ENCODE assay signal across 1 cellular context in the genomic region with DNA sequence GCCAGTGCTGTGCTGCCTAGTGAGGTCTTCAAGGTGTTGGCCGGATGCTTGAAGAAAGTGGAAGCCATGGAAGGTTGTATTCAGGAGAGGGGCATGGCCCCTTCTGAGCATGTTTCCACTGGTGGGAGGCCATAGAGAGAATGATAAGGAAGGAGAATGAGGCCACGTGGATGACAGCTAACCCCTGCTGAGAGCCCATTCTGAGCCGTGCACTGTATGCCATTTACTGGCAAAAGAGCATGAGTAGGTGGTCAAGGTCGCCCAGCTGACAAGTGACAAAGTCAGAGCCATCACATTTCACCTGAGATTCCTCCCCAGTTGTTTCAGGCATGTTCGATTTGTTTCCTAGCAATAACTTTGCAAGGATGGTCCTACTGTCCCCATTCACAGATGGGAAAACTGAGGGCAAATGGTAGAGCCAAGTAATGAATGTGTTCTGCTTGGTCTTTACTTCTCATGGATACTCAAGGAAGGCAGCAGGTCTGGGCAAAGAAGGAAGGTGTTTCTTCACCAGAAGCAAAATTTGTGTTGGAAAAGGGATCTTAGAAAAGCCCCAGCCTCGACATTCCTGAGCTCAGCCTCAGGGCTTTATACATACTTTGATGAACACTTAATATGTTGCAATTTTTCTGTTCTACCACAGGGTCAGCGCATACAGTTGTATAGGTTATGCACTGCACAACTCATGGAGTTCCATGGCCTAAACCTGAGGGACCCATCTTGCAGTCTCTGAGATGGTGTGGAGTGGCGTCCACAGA.
TF ChIP-seq lines count a peak whose summit lies in the region.

No MANE protein-coding gene starts in this region.

TF ChIP-seq in H1, 55 proteins besides CTCF, POLR2A, EP300 and RAD21:
- TF ChIP-seq SIRT6 (IDR thresholded peaks at IDR 0.05; ENCODE audit: low read length) = no peak
- no peak for TF ChIP-seq EZH2 (IDR thresholded peaks at IDR 0.05; ENCODE audit: low read depth, low read length, severe bottlenecking)
- no peak for TF ChIP-seq CREB1 (IDR thresholded peaks at IDR 0.05)
- TF ChIP-seq ASH2L (IDR thresholded peaks at IDR 0.05; ENCODE audit: low read length) = no peak
- TF ChIP-seq, protein P1, sequence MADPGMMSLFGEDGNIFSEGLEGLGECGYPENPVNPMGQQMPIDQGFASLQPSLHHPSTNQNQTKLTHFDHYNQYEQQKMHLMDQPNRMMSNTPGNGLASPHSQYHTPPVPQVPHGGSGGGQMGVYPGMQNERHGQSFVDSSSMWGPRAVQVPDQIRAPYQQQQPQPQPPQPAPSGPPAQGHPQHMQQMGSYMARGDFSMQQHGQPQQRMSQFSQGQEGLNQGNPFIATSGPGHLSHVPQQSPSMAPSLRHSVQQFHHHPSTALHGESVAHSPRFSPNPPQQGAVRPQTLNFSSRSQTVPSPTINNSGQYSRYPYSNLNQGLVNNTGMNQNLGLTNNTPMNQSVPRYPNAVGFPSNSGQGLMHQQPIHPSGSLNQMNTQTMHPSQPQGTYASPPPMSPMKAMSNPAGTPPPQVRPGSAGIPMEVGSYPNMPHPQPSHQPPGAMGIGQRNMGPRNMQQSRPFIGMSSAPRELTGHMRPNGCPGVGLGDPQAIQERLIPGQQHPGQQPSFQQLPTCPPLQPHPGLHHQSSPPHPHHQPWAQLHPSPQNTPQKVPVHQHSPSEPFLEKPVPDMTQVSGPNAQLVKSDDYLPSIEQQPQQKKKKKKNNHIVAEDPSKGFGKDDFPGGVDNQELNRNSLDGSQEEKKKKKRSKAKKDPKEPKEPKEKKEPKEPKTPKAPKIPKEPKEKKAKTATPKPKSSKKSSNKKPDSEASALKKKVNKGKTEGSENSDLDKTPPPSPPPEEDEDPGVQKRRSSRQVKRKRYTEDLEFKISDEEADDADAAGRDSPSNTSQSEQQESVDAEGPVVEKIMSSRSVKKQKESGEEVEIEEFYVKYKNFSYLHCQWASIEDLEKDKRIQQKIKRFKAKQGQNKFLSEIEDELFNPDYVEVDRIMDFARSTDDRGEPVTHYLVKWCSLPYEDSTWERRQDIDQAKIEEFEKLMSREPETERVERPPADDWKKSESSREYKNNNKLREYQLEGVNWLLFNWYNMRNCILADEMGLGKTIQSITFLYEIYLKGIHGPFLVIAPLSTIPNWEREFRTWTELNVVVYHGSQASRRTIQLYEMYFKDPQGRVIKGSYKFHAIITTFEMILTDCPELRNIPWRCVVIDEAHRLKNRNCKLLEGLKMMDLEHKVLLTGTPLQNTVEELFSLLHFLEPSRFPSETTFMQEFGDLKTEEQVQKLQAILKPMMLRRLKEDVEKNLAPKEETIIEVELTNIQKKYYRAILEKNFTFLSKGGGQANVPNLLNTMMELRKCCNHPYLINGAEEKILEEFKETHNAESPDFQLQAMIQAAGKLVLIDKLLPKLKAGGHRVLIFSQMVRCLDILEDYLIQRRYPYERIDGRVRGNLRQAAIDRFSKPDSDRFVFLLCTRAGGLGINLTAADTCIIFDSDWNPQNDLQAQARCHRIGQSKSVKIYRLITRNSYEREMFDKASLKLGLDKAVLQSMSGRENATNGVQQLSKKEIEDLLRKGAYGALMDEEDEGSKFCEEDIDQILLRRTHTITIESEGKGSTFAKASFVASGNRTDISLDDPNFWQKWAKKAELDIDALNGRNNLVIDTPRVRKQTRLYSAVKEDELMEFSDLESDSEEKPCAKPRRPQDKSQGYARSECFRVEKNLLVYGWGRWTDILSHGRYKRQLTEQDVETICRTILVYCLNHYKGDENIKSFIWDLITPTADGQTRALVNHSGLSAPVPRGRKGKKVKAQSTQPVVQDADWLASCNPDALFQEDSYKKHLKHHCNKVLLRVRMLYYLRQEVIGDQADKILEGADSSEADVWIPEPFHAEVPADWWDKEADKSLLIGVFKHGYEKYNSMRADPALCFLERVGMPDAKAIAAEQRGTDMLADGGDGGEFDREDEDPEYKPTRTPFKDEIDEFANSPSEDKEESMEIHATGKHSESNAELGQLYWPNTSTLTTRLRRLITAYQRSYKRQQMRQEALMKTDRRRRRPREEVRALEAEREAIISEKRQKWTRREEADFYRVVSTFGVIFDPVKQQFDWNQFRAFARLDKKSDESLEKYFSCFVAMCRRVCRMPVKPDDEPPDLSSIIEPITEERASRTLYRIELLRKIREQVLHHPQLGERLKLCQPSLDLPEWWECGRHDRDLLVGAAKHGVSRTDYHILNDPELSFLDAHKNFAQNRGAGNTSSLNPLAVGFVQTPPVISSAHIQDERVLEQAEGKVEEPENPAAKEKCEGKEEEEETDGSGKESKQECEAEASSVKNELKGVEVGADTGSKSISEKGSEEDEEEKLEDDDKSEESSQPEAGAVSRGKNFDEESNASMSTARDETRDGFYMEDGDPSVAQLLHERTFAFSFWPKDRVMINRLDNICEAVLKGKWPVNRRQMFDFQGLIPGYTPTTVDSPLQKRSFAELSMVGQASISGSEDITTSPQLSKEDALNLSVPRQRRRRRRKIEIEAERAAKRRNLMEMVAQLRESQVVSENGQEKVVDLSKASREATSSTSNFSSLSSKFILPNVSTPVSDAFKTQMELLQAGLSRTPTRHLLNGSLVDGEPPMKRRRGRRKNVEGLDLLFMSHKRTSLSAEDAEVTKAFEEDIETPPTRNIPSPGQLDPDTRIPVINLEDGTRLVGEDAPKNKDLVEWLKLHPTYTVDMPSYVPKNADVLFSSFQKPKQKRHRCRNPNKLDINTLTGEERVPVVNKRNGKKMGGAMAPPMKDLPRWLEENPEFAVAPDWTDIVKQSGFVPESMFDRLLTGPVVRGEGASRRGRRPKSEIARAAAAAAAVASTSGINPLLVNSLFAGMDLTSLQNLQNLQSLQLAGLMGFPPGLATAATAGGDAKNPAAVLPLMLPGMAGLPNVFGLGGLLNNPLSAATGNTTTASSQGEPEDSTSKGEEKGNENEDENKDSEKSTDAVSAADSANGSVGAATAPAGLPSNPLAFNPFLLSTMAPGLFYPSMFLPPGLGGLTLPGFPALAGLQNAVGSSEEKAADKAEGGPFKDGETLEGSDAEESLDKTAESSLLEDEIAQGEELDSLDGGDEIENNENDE (IDR thresholded peaks at IDR 0.05; ENCODE audit: insufficient replicate concordance, low read length) = no peak
- TF ChIP-seq TEAD4 (IDR thresholded peaks at IDR 0.05; ENCODE audit: low read depth, low read length) = no peak
- TF ChIP-seq YY1 (IDR thresholded peaks at IDR 0.05; ENCODE audit: low read depth, low read length) = no peak
- no peak for TF ChIP-seq ZNF274 (IDR thresholded peaks at IDR 0.05; ENCODE audit: borderline replicate concordance, extremely low read depth, low read length)
- no peak for TF ChIP-seq JUND (IDR thresholded peaks at IDR 0.05; ENCODE audit: low read length)
- TF ChIP-seq MAFK (IDR thresholded peaks at IDR 0.05; ENCODE audit: low read depth, low read length) = no peak
- TF ChIP-seq SAP30 (IDR thresholded peaks at IDR 0.05; ENCODE audit: insufficient read depth, insufficient replicate concordance, low read length) = no peak
- TF ChIP-seq, protein P2, sequence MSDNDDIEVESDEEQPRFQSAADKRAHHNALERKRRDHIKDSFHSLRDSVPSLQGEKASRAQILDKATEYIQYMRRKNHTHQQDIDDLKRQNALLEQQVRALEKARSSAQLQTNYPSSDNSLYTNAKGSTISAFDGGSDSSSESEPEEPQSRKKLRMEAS (IDR thresholded peaks at IDR 0.05) = no peak
- TF ChIP-seq, protein P3, sequence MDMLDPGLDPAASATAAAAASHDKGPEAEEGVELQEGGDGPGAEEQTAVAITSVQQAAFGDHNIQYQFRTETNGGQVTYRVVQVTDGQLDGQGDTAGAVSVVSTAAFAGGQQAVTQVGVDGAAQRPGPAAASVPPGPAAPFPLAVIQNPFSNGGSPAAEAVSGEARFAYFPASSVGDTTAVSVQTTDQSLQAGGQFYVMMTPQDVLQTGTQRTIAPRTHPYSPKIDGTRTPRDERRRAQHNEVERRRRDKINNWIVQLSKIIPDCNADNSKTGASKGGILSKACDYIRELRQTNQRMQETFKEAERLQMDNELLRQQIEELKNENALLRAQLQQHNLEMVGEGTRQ (IDR thresholded peaks at IDR 0.05; ENCODE audit: low read length) = no peak
- no peak for TF ChIP-seq FOSL1 (IDR thresholded peaks at IDR 0.05; ENCODE audit: insufficient read depth, low read depth, low read length)
